ENCODE assay signal across 2 cellular contexts in the genomic region with DNA sequence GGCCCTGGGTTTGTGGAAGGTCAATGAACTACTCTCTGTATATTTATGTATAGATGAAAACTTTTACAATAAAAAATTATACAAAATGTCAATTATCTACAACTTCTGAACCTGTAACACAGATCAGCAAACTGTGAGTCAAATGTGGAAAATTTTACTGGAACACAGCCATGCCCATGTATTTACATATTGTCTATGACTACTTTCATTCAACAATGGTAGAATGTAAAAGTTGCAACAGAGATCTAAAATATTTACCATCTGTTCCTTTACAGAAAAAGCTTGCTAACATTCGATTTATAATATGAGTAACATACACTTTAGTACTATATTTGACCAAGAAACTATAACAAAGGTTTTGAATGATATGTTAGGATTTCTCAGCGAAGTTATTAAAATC.
TF ChIP-seq lines count a peak whose summit lies in the region.

No MANE protein-coding gene starts in this region.

TF ChIP-seq in SK-N-SH, 30 proteins besides CTCF, POLR2A, EP300 and RAD21 (continued from another document):
- TF ChIP-seq SIN3A (IDR thresholded peaks at IDR 0.05; ENCODE audit: borderline replicate concordance, low read depth, low read length) = no peak
- TF ChIP-seq NFIC (IDR thresholded peaks at IDR 0.05; ENCODE audit: borderline replicate concordance) = 0 out of 2 replicates have a peak, but pooled peaks have one; percentile 9

TF ChIP-seq in SK-N-SH treated with all-trans-retinoic acid at 6 μM for 48 hours, 23 proteins besides CTCF, POLR2A, EP300 and RAD21 (continued from another document):
- TF ChIP-seq, protein P1, sequence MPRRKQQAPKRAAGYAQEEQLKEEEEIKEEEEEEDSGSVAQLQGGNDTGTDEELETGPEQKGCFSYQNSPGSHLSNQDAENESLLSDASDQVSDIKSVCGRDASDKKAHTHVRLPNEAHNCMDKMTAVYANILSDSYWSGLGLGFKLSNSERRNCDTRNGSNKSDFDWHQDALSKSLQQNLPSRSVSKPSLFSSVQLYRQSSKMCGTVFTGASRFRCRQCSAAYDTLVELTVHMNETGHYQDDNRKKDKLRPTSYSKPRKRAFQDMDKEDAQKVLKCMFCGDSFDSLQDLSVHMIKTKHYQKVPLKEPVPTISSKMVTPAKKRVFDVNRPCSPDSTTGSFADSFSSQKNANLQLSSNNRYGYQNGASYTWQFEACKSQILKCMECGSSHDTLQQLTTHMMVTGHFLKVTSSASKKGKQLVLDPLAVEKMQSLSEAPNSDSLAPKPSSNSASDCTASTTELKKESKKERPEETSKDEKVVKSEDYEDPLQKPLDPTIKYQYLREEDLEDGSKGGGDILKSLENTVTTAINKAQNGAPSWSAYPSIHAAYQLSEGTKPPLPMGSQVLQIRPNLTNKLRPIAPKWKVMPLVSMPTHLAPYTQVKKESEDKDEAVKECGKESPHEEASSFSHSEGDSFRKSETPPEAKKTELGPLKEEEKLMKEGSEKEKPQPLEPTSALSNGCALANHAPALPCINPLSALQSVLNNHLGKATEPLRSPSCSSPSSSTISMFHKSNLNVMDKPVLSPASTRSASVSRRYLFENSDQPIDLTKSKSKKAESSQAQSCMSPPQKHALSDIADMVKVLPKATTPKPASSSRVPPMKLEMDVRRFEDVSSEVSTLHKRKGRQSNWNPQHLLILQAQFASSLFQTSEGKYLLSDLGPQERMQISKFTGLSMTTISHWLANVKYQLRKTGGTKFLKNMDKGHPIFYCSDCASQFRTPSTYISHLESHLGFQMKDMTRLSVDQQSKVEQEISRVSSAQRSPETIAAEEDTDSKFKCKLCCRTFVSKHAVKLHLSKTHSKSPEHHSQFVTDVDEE (CRISPR knock-in tag; IDR thresholded peaks at IDR 0.05) = no peak
- TF ChIP-seq OSR1 (CRISPR knock-in tag; IDR thresholded peaks at IDR 0.05) = no peak
- TF ChIP-seq, protein P2, sequence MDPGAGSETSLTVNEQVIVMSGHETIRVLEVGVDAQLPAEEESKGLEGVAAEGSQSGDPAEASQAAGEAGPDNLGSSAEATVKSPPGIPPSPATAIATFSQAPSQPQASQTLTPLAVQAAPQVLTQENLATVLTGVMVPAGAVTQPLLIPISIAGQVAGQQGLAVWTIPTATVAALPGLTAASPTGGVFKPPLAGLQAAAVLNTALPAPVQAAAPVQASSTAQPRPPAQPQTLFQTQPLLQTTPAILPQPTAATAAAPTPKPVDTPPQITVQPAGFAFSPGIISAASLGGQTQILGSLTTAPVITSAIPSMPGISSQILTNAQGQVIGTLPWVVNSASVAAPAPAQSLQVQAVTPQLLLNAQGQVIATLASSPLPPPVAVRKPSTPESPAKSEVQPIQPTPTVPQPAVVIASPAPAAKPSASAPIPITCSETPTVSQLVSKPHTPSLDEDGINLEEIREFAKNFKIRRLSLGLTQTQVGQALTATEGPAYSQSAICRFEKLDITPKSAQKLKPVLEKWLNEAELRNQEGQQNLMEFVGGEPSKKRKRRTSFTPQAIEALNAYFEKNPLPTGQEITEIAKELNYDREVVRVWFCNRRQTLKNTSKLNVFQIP (CRISPR knock-in tag; IDR thresholded peaks at IDR 0.05; ENCODE audit: borderline replicate concordance, low read depth) = no peak
- no peak for TF ChIP-seq ZNF70 (CRISPR knock-in tag; IDR thresholded peaks at IDR 0.05)
- TF ChIP-seq ARNTL (CRISPR knock-in tag; IDR thresholded peaks at IDR 0.05; ENCODE audit: borderline replicate concordance, low read depth) = no peak
- TF ChIP-seq ISL1 (CRISPR knock-in tag; IDR thresholded peaks at IDR 0.05) = no peak
- TF ChIP-seq TOX (CRISPR knock-in tag; IDR thresholded peaks at IDR 0.05; ENCODE audit: borderline replicate concordance) = no peak
- TF ChIP-seq TCF4 (CRISPR knock-in tag; IDR thresholded peaks at IDR 0.05; ENCODE audit: borderline replicate concordance) = no peak
- no peak for TF ChIP-seq ZNF565 (CRISPR knock-in tag; conservative IDR thresholded peaks at IDR 0.05; ENCODE audit: low read depth)
- TF ChIP-seq CSDC2 (CRISPR knock-in tag; IDR thresholded peaks at IDR 0.05) = no peak
- TF ChIP-seq, protein P3, sequence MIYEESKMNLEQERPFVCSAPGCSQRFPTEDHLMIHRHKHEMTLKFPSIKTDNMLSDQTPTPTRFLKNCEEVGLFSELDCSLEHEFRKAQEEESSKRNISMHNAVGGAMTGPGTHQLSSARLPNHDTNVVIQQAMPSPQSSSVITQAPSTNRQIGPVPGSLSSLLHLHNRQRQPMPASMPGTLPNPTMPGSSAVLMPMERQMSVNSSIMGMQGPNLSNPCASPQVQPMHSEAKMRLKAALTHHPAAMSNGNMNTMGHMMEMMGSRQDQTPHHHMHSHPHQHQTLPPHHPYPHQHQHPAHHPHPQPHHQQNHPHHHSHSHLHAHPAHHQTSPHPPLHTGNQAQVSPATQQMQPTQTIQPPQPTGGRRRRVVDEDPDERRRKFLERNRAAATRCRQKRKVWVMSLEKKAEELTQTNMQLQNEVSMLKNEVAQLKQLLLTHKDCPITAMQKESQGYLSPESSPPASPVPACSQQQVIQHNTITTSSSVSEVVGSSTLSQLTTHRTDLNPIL (CRISPR knock-in tag; IDR thresholded peaks at IDR 0.05; ENCODE audit: low read depth) = no peak
- TF ChIP-seq, protein P4, sequence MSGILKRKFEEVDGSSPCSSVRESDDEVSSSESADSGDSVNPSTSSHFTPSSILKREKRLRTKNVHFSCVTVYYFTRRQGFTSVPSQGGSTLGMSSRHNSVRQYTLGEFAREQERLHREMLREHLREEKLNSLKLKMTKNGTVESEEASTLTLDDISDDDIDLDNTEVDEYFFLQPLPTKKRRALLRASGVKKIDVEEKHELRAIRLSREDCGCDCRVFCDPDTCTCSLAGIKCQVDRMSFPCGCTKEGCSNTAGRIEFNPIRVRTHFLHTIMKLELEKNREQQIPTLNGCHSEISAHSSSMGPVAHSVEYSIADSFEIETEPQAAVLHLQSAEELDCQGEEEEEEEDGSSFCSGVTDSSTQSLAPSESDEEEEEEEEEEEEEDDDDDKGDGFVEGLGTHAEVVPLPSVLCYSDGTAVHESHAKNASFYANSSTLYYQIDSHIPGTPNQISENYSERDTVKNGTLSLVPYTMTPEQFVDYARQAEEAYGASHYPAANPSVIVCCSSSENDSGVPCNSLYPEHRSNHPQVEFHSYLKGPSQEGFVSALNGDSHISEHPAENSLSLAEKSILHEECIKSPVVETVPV (CRISPR knock-in tag; IDR thresholded peaks at IDR 0.05) = no peak
- no peak for TF ChIP-seq GLIS3 (CRISPR knock-in tag; IDR thresholded peaks at IDR 0.05)
- no peak for TF ChIP-seq ESRRG (CRISPR knock-in tag; IDR thresholded peaks at IDR 0.05)
- no peak for TF ChIP-seq ZNF8 (CRISPR knock-in tag; IDR thresholded peaks at IDR 0.05)
